In the genomic region with DNA sequence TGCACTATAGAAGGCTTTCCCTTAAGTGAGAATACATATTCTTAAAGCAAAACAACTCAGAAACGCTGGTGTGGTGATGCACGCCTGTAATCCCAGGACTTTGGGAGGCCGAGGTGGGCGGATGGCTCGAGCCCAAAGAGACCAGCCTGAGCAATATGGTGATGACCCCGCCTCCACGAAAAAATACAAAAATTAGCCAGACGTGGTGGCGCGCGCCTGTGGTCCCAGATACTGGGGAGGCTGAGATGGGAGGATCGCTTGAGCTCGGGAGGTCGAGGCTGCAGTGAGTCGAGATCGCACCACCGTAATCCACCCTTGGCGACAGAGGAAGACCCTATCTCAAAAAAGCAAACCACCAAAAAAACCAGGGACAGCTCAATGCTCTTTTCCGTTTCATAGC, we compare ENCODE assay signal across 8 cellular contexts. TPM values are rescaled to one million over a fixed set of nuclear protein-coding genes. Genes with fewer than 3 reads are reported as not detected.
DNase-seq lines count a peak whose midpoint lies in the region; ATAC-seq, FAIRE-seq and TF ChIP-seq lines count a peak whose summit lies in the region.

No MANE protein-coding gene starts in this region.

- peak overlapping the region; percentile 87 for H3K4me2 ChIP-seq in smooth muscle cell

- peaks cover 17% of the 10 kb centered on the region for H3K4me1 Mint-ChIP-seq in T-helper 2 cell treated with Interferon-gamma antibody and Interleukin-4, amounts not matched to agents 5 μg/mL and 100 μg/mL, for 36 hours (ENCODE audit: low read depth)
- peaks cover 28% of the 10 kb centered on the region for H3K4me1 Mint-ChIP-seq in activated CD4-positive, alpha-beta memory T cell treated with anti-CD3 and anti-CD28 coated beads, Interleukin-2, amount 10 ng/mL, durations not matched to agents 7 days and 5 days

- H3K27me3 ChIP-seq in right cardiac atrium (ENCODE audit: control insufficient read depth, insufficient read depth) (no peaks in the 10 kb centered on the region), smooth muscle cell (ENCODE audit: low read depth) (no peaks in the 10 kb centered on the region)

- CTCF ChIA-PET in activated CD4-positive, alpha-beta memory T cell treated with anti-CD3 and anti-CD28 coated beads, Interleukin-2, amount 10 ng/mL, durations not matched to agents 7 days and 5 days (lab: Charles Lee), result interaction anchor here (1.0 to 2.5 kb wide), 4 partner anchors 47 to 571 kb away, joined by 3 to 8 read pairs (median 4); partner anchors contain the start of gene DNAH7

- no peaks in the 10 kb centered on the region for H3K36me3 ChIP-seq in smooth muscle cell (ENCODE audit: low read depth)

- no peaks in the 10 kb centered on the region for H4K20me1 ChIP-seq in smooth muscle cell (ENCODE audit: low read depth)

- H3K4me3 ChIP-seq in right cardiac atrium (ENCODE audit: low read length) (no peak overlapping the region), smooth muscle cell (peak overlapping the region; percentile 64)

- no peaks in the 10 kb centered on the region for H3K36me3 Mint-ChIP-seq in T-helper 2 cell treated with Interferon-gamma antibody and Interleukin-4, amounts not matched to agents 5 μg/mL and 100 μg/mL, for 36 hours (ENCODE audit: low read depth)
- no peaks in the 10 kb centered on the region for H3K36me3 Mint-ChIP-seq in activated CD4-positive, alpha-beta memory T cell treated with anti-CD3 and anti-CD28 coated beads, Interleukin-2, amount 10 ng/mL, durations not matched to agents 7 days and 5 days (ENCODE audit: low read depth)

- H3K9me3 ChIP-seq in right cardiac atrium (ENCODE audit: control insufficient read depth, low read length) (no peaks in the 10 kb centered on the region), smooth muscle cell (replicated peaks; ENCODE audit: low read depth) (no peaks in the 10 kb centered on the region)

- H3K27ac Mint-ChIP-seq in T-helper 2 cell treated with Interferon-gamma antibody and Interleukin-4, amounts not matched to agents 5 μg/mL and 100 μg/mL, for 36 hours, result peak overlapping the region; percentile 32
- H3K27ac Mint-ChIP-seq in activated CD4-positive, alpha-beta memory T cell treated with anti-CD3 and anti-CD28 coated beads, Interleukin-2, amount 10 ng/mL, durations not matched to agents 7 days and 5 days, result no peak overlapping the region

- no peak for TF ChIP-seq CTCF in smooth muscle cell (IDR thresholded peaks at IDR 0.05; ENCODE audit: borderline replicate concordance, insufficient read depth, poor library complexity, severe bottlenecking)

- no peak overlapping the region for H3K9ac ChIP-seq in smooth muscle cell (ENCODE audit: low read depth)

- no peaks in the 10 kb centered on the region for H3K9me3 Mint-ChIP-seq in T-helper 2 cell treated with Interferon-gamma antibody and Interleukin-4, amounts not matched to agents 5 μg/mL and 100 μg/mL, for 36 hours
- no peaks in the 10 kb centered on the region for H3K9me3 Mint-ChIP-seq in activated CD4-positive, alpha-beta memory T cell treated with anti-CD3 and anti-CD28 coated beads, Interleukin-2, amount 10 ng/mL, durations not matched to agents 7 days and 5 days

- H3K4me1 ChIP-seq in right cardiac atrium (ENCODE audit: control insufficient read depth, insufficient read depth, low read length), result no peaks in the 10 kb centered on the region
- peaks cover 4% of the 10 kb centered on the region for H3K4me1 ChIP-seq in smooth muscle cell (ENCODE audit: low read depth)

- H3F3A ChIP-seq in smooth muscle cell (ENCODE audit: low read depth), result no peaks in the 10 kb centered on the region

- FAIRE-seq in HTR-8/SVneo (lab: Jason Lieb, UNC), result no peak

- POLR2A ChIA-PET in activated CD4-positive, alpha-beta memory T cell treated with anti-CD3 and anti-CD28 coated beads, Interleukin-2, amount 10 ng/mL, durations not matched to agents 7 days and 5 days (lab: Charles Lee), result interaction anchor here (1.1 kb wide), 1 partner anchor 161 kb away, joined by 6 read pairs; the partner anchor contains the start of gene GTF3C3

- 94% methylated on average over 19 of the region's 19 CpGs for WGBS in right cardiac atrium
- 98% methylated on average over 19 of the region's 19 CpGs for WGBS in smooth muscle cell (ENCODE audit: low lambda C conversion rate)

- DNase-seq in T-helper 2 cell treated with Interferon-gamma antibody and Interleukin-4, amounts not matched to agents 5 μg/mL and 100 μg/mL, for 36 hours (ENCODE audit: low spot score), result no peak
- DNase-seq in T-helper 2 cell, result no peak
- no peak for DNase-seq in activated CD4-positive, alpha-beta memory T cell treated with anti-CD3 and anti-CD28 coated beads, Interleukin-2, amount 10 ng/mL, durations not matched to agents 7 days and 5 days
- DNase-seq in right cardiac atrium, result peak in 2 of 3 donors; percentile 7 to 44
- no peak for DNase-seq in smooth muscle cell (lab: John Stamatoyannopoulos, UW; ENCODE audit: unreplicated experiment)
- DNase-seq in HTR-8/SVneo (ENCODE audit: insufficient read length, low spot score), result no peak
- DNase-seq in stimulated activated CD4-positive, alpha-beta T cell treated with anti-CD3 and anti-CD28 coated beads, Interleukin-2, amount 100 ng/mL, for 48 hours, result no peak
- DNase-seq in D341Med (ENCODE audit: low spot score), result no peak

- peak overlapping the region; percentile 81 for H3K4me3 Mint-ChIP-seq in T-helper 2 cell treated with Interferon-gamma antibody and Interleukin-4, amounts not matched to agents 5 μg/mL and 100 μg/mL, for 36 hours
- H3K4me3 Mint-ChIP-seq in activated CD4-positive, alpha-beta memory T cell treated with anti-CD3 and anti-CD28 coated beads, Interleukin-2, amount 10 ng/mL, durations not matched to agents 7 days and 5 days, result peak overlapping the region; percentile 89

- intact Hi-C loops in right cardiac atrium (cut with DNase I), result no loop called here

- H3K79me2 ChIP-seq in smooth muscle cell (ENCODE audit: low read depth), result no peaks in the 10 kb centered on the region

- H3K27me3 Mint-ChIP-seq in T-helper 2 cell treated with Interferon-gamma antibody and Interleukin-4, amounts not matched to agents 5 μg/mL and 100 μg/mL, for 36 hours (ENCODE audit: low read depth), result peaks cover 10% of the 10 kb centered on the region
- peaks cover 7% of the 10 kb centered on the region for H3K27me3 Mint-ChIP-seq in activated CD4-positive, alpha-beta memory T cell treated with anti-CD3 and anti-CD28 coated beads, Interleukin-2, amount 10 ng/mL, durations not matched to agents 7 days and 5 days

- H2AFZ ChIP-seq in smooth muscle cell (ENCODE audit: low read depth), result peak overlapping the region; percentile 98

- ATAC-seq in right cardiac atrium, result no peak

- H3K27ac ChIP-seq in right cardiac atrium (ENCODE audit: low read length) (no peak overlapping the region), smooth muscle cell (ENCODE audit: low read depth) (no peak overlapping the region)

RNA-seq across cellular contexts. Expression of gene CCDC150, which starts 0.8 kb away (rescaled TPM):
- 10 to 100 TPM; 11.8 to 12.1 TPM for total RNA-seq in activated CD4-positive, alpha-beta memory T cell treated with anti-CD3 and anti-CD28 coated beads, Interleukin-2, amount 10 ng/mL, durations not matched to agents 7 days and 5 days
- total RNA-seq in right cardiac atrium, result 1 to 10 TPM in 3 of 4 donors, under 1 TPM in 1; 0.94 to 1.6 (median 1.3) TPM
- polyA plus RNA-seq in right cardiac atrium, result 0.38 TPM
- total RNA-seq in smooth muscle cell, result 2.0 and 10.3 TPM in 2 replicates
- polyA plus RNA-seq in smooth muscle cell, result 2.5 and 3.7 TPM in 2 replicates

RNA-seq across cellular contexts. Expression of gene HECW2, which starts 45.4 kb away (rescaled TPM):
- 1 to 10 TPM in 1 of 2 experiments, under 1 TPM in 1; 0.85 to 1.4 TPM for total RNA-seq in activated CD4-positive, alpha-beta memory T cell treated with anti-CD3 and anti-CD28 coated beads, Interleukin-2, amount 10 ng/mL, durations not matched to agents 7 days and 5 days
- 10 to 100 TPM; 21.2 to 28.2 (median 25.3) TPM for total RNA-seq in right cardiac atrium
- polyA plus RNA-seq in right cardiac atrium, result 6.1 TPM
- total RNA-seq in smooth muscle cell, result 11.0 and 15.0 TPM in 2 replicates
- 3.5 and 3.9 TPM in 2 replicates for polyA plus RNA-seq in smooth muscle cell

Comparison
In these comparisons a context has a peak if more than half of its experiments do, and no peak if none do; other contexts are left out.
1. DNase-seq: peak in right cardiac atrium (2 of 3); none in T-helper 2 cell treated with Interferon-gamma antibody and Interleukin-4, amounts not matched to agents 5 μg/mL and 100 μg/mL, for 36 hours (single experiment), T-helper 2 cell (0 of 5), activated CD4-positive, alpha-beta memory T cell treated with anti-CD3 and anti-CD28 coated beads, Interleukin-2, amount 10 ng/mL, durations not matched to agents 7 days and 5 days (single experiment), smooth muscle cell (single experiment), HTR-8/SVneo (single experiment), stimulated activated CD4-positive, alpha-beta T cell treated with anti-CD3 and anti-CD28 coated beads, Interleukin-2, amount 100 ng/mL, for 48 hours (0 of 2) and D341Med (single experiment).